Comparison of ENCODE assay signal across 25 cellular contexts in the genomic region with DNA sequence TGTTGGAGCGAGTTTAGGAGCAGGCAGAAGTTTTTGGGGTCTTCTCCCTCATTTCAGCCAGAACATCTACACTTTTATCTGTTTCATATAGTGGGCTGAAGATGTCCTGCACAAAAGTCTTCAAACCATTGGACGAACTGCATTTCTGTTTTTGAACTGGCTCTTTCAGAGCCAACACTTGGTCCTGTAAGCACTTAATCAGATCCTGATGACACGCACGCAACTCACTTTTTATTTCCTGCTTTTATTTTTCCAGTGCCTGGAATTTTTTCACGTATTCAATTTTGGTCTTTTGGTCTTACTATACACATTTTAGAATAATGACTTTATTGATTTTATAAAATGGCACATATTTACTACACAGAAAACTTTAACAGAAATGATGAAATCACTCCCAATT. TPM values are rescaled to one million over a fixed set of nuclear protein-coding genes. Genes with fewer than 3 reads are reported as not detected.
A peak's percentile ranks its signal among the peaks of the same experiment; 100 is the strongest.
DNase-seq lines count a peak whose midpoint lies in the region; ATAC-seq, FAIRE-seq and TF ChIP-seq lines count a peak whose summit lies in the region.
"Had no signal": no experiment of that assay in that cellular context is flagged by ENCODE, and none has a peak within 500 bp of the region (broad histone marks: within the 10 kb centered on the region; RNA-seq: fewer than 3 reads in every experiment).

No MANE protein-coding gene starts in this region.

- H3K9me2 ChIP-seq in PC-3 (replicated peaks; ENCODE audit: low read length) = no peaks in the 10 kb centered on the region

- no peaks in the 10 kb centered on the region for H3K9me3 Mint-ChIP-seq in neural crest cell
- H3K9me3 Mint-ChIP-seq: CD8-positive, alpha-beta memory T cell had no signal

- H3F3A ChIP-seq in PC-3 (ENCODE audit: low read length, unreplicated experiment) = no peaks in the 10 kb centered on the region

- POLR2A ChIA-PET in PC-3 (lab: Charles Lee; ENCODE audit: unreplicated experiment) = no interaction called here

- H3K27ac Mint-ChIP-seq in neural crest cell (ENCODE audit: unreplicated experiment) = peak overlapping the region; percentile 83

- H3K4me1 ChIP-seq in PC-3 (ENCODE audit: insufficient read depth, low read length) (no peaks in the 10 kb centered on the region), pancreas (no peaks in the 10 kb centered on the region)
- H3K4me1 ChIP-seq: SJCRH30 had no signal

- TF ChIP-seq CTCF in PC-3 (conservative IDR thresholded peaks at IDR 0.05; ENCODE audit: low read depth, low read length) = no peak
- no peak for TF ChIP-seq CTCF in epithelial cell of esophagus (IDR thresholded peaks at IDR 0.05; ENCODE audit: insufficient read depth, low read depth, low read length, missing control alignments)
- no peak for TF ChIP-seq CTCF in neural crest cell (conservative IDR thresholded peaks at IDR 0.05)
- TF ChIP-seq CTCF in pancreas (IDR thresholded peaks at IDR 0.05) = no peak

- H3K9me3 ChIP-seq in PC-3 (ENCODE audit: low read length) (no peaks in the 10 kb centered on the region), pancreas (no peaks in the 10 kb centered on the region)
- H3K9me3 ChIP-seq: MG63, SJCRH30 had no signal

- H3K27me3 ChIP-seq in PC-3 (ENCODE audit: low read length) (no peaks in the 10 kb centered on the region), pancreas (no peaks in the 10 kb centered on the region)
- H3K27me3 ChIP-seq: MG63, SJCRH30 had no signal

- BruUV-seq in PC-3 (replicated peaks; lab: Mats Ljungman, UMichigan) = no TSS peak

- H3K36me3 ChIP-seq in PC-3 (ENCODE audit: low read depth, low read length) (peaks cover 34% of the 10 kb centered on the region), pancreas (peaks cover 6 to 74% (median 25%) of the 10 kb centered on the region in 3 donors)

- 0 out of 2 replicates have a peak overlapping the region, but pooled peaks have one; percentile 4 for H3K9ac ChIP-seq in PC-3 (ENCODE audit: low read length)

- H4K20me1 ChIP-seq in PC-3 (ENCODE audit: low read length) = no peaks in the 10 kb centered on the region

- no peaks in the 10 kb centered on the region for H3K79me2 ChIP-seq in PC-3 (ENCODE audit: low read length)

- H3K27ac ChIP-seq in PC-3 (ENCODE audit: low read length) (peak overlapping the region; percentile 34; the same call in 1 of the 2 replicates), pancreas (no peak overlapping the region)
- H3K27ac ChIP-seq: C4-2B, SJCRH30 had no signal

- no peak overlapping the region for H3K4me2 ChIP-seq in PC-3 (ENCODE audit: low read length)

- no peak overlapping the region for H3K4me3 Mint-ChIP-seq in neural crest cell
- H3K4me3 Mint-ChIP-seq: CD8-positive, alpha-beta memory T cell had no signal

- ATAC-seq in PC-3 (peak; percentile 40; the same call in 1 of the 2 replicates), pancreas (no peak)
- ATAC-seq: HCT116 had no signal

- no peak overlapping the region for H2AFZ ChIP-seq in PC-3 (ENCODE audit: low read length)

- 91 to 96% methylated on average over 5 of the region's 5 CpGs for WGBS in pancreas, 2 donors

- H3K4me1 Mint-ChIP-seq in neural crest cell = no peaks in the 10 kb centered on the region

- FAIRE-seq in pancreas (lab: Jason Lieb, UNC) = no peak
- FAIRE-seq: GM18507 had no signal

- H3K4me3 ChIP-seq in PC-3 (ENCODE audit: low read length) (no peak overlapping the region), epithelial cell of esophagus (ENCODE audit: low read length) (no peak overlapping the region), pancreas (no peak overlapping the region)
- H3K4me3 ChIP-seq: MG63, SJCRH30 had no signal

- DNase-seq in EH (ENCODE audit: low read depth) (peak; percentile 13), PC-3 (peak; percentile 36), epithelial cell of esophagus (ENCODE audit: low read depth) (peak; percentile 8), neural crest cell (ENCODE audit: low read depth, low spot score) (no peak), NCI-H2171 treated with DMSO at 0.1 percent for 48 hours (lab: John Stamatoyannopoulos, UW) (no peak), NCI-H2196 treated with DMSO at 0.1 percent for 48 hours (lab: John Stamatoyannopoulos, UW; ENCODE audit: unreplicated experiment) (no peak), pancreas (no peak)
- DNase-seq in activated effector memory CD4-positive, alpha-beta T cell treated with anti-CD3 and anti-CD28 coated beads, Interleukin-2, amount 50 U/mL, for 16 hours = no peak
- DNase-seq: Calu3; CD8-positive, alpha-beta memory T cell; DMS153; GDM1; GOT3; Karpas-422; MG63; NCI-H1092; NCI-H1436; NCI-H1930; NCI-H226; NCI-H510A treated with DMSO at 0.1 percent for 48 hours; NCI-H748 treated with DMSO at 0.1 percent for 48 hours; SJCRH30 had no signal

- intact Hi-C loops in PC-3 (cut with micrococcal nuclease) (no loop called here), pancreas (cut with DNase I) (no loop called here)

- H3K27me3 Mint-ChIP-seq in neural crest cell (ENCODE audit: low read depth) = no peaks in the 10 kb centered on the region
- H3K27me3 Mint-ChIP-seq: CD8-positive, alpha-beta memory T cell had no signal

- CTCF ChIA-PET in PC-3 (lab: Charles Lee) = no interaction called here

- H3K36me3 Mint-ChIP-seq in neural crest cell (ENCODE audit: low read depth) = peaks cover 5% of the 10 kb centered on the region

RNA-seq across cellular contexts. Expression of a gene that starts 40.2 kb away (rescaled TPM):
- total RNA-seq in PC-3 (2014; rRNA removed) = 0.07 TPM in 1 of 2 replicates, not detected in the other
- 3.3 and 4.0 TPM in 2 replicates for total RNA-seq in neural crest cell
- under 1 TPM in 5 of 6 donors, not detected in 1; 0.06 to 0.47 (median 0.08) TPM for total RNA-seq in pancreas
- under 1 TPM; 0.23 to 0.27 TPM for polyA plus RNA-seq in pancreas
- total RNA-seq: Calu3; CD8-positive, alpha-beta memory T cell had no signal
- polyA plus RNA-seq: CD8-positive, alpha-beta memory T cell had no signal

RNA-seq across cellular contexts. Expression of a gene that starts 43.0 kb away (rescaled TPM):
- total RNA-seq in PC-3 (2014; rRNA removed) (22.0 and 27.2 TPM in 2 replicates), neural crest cell (27.9 and 31.9 TPM in 2 replicates), pancreas (10 to 100 TPM in 4 of 6 donors, 1 to 10 TPM in 2; 8.4 to 18.4 (median 12.1) TPM)
- 1 to 10 TPM; 6.5 to 9.3 TPM for polyA plus RNA-seq in pancreas

Comparison
In these comparisons a context has a peak if more than half of its experiments do, and no peak if none do; other contexts are left out.
1. DNase-seq: peak in EH (single experiment), PC-3 (single experiment) and epithelial cell of esophagus (single experiment); none in neural crest cell (single experiment), NCI-H2171 treated with DMSO at 0.1 percent for 48 hours (single experiment), NCI-H2196 treated with DMSO at 0.1 percent for 48 hours (single experiment), activated effector memory CD4-positive, alpha-beta T cell treated with anti-CD3 and anti-CD28 coated beads, Interleukin-2, amount 50 U/mL, for 16 hours (single experiment) and pancreas (0 of 6).